ENCODE assay signal across 26 cellular contexts in genomic region chr2:100234141-100234540, GRCh38.
DNase-seq lines count a peak whose midpoint lies in the region; TF ChIP-seq lines count a peak whose summit lies in the region.
"Had no signal": no experiment of that assay in that cellular context is flagged by ENCODE, and none has a peak within 500 bp of the region (broad histone marks: within the 10 kb centered on the region; RNA-seq: fewer than 3 reads in every experiment).

No MANE protein-coding gene starts in this region.

- TF ChIP-seq CTCF in AG04449 (IDR thresholded peaks at IDR 0.05; ENCODE audit: insufficient read depth, low read length, missing control alignments) (no peak), fibroblast of pulmonary artery (IDR thresholded peaks at IDR 0.05; ENCODE audit: low read length, missing control alignments) (no peak)

- no peaks in the 10 kb centered on the region for H3K36me3 ChIP-seq in SJSA1
- H3K36me3 ChIP-seq: esophagus muscularis mucosa, upper lobe of left lung had no signal

- H3K27me3 ChIP-seq in SJSA1 (replicated peaks) = no peaks in the 10 kb centered on the region
- H3K27me3 ChIP-seq: esophagus muscularis mucosa, upper lobe of left lung had no signal

- peaks cover 2% of the 10 kb centered on the region; the same call in 1 of the 2 replicates for H3K9me3 ChIP-seq in SJSA1 (replicated peaks)
- H3K9me3 ChIP-seq: esophagus muscularis mucosa, upper lobe of left lung had no signal

- peak; percentile 41 for DNase-seq in AG04449 (ENCODE audit: low read depth, low spot score)
- DNase-seq in GM03348 (ENCODE audit: low spot score) = peak; percentile 51
- peak in 1 of 2 experiments; percentile 39 for DNase-seq in SJSA1 (ENCODE audit: low read depth in 1 of 2, low spot score in 2 of 2)
- peak; percentile 13 for DNase-seq in fibroblast of pulmonary artery (ENCODE audit: low read depth)
- no peak for DNase-seq in activated effector memory CD4-positive, alpha-beta T cell treated with anti-CD3 and anti-CD28 coated beads, Interleukin-2, amount 50 U/mL, for 16 hours
- DNase-seq in stimulated activated CD4-positive, alpha-beta T cell treated with anti-CD3 and anti-CD28 coated beads, Interleukin-2, amount 100 ng/mL, for 24 hours = no peak
- no peak for DNase-seq in COLO829 (ENCODE audit: low spot score)
- no peak for DNase-seq in GOT3 (lab: John Stamatoyannopoulos, UW)
- DNase-seq: activated CD4-positive, alpha-beta memory T cell treated with anti-CD3 and anti-CD28 coated beads, Interleukin-2, amount 10 ng/mL, durations not matched to agents 7 days and 5 days; activated CD4-positive, CD25-positive, alpha-beta regulatory T cell treated with anti-CD3 and anti-CD28 coated beads, Interleukin-2, amount 50 U/mL, for 72 hours; activated gamma-delta T cell; activated T-cell treated with anti-CD3 and anti-CD28 coated beads for 4 hours; cortex of kidney; endodermal cell; hypothalamus; islet precursor cell; KBM-7; MV-4-11; NCI-H146; NCI-H510A; posterior cingulate gyrus; stimulated activated CD8-positive, alpha-beta memory T cell treated with anti-CD3 and anti-CD28 coated beads, Interleukin-4, amount 100 ng/mL, for 48 hours; T-cell; upper lobe of left lung had no signal

- POLR2A ChIA-PET in AG04449 (lab: Yijun Ruan, JAX) = no interaction called here

- peak overlapping the region; percentile 8 for H3K27ac ChIP-seq in SJSA1
- H3K27ac ChIP-seq: 22Rv1, esophagus muscularis mucosa, upper lobe of left lung had no signal

- H3K4me3 ChIP-seq in AG04449 (ENCODE audit: low read depth, low read length) (no peak overlapping the region), SJSA1 (no peak overlapping the region), fibroblast of pulmonary artery (replicated peaks; ENCODE audit: low read depth, low read length) (no peak overlapping the region)
- H3K4me3 ChIP-seq: esophagus muscularis mucosa, upper lobe of left lung had no signal

- H3K4me1 ChIP-seq in SJSA1 (replicated peaks) = peaks cover 22% of the 10 kb centered on the region
- H3K4me1 ChIP-seq: esophagus muscularis mucosa, upper lobe of left lung had no signal

- CTCF ChIA-PET in AG04449 (lab: Yijun Ruan, JAX) = no interaction called here

Comparison
In these comparisons a context has a peak if more than half of its experiments do, and no peak if none do; other contexts are left out.
1. DNase-seq: peak in AG04449 (single experiment), GM03348 (single experiment) and fibroblast of pulmonary artery (single experiment); none in activated effector memory CD4-positive, alpha-beta T cell treated with anti-CD3 and anti-CD28 coated beads, Interleukin-2, amount 50 U/mL, for 16 hours (single experiment), stimulated activated CD4-positive, alpha-beta T cell treated with anti-CD3 and anti-CD28 coated beads, Interleukin-2, amount 100 ng/mL, for 24 hours (0 of 2), COLO829 (single experiment) and GOT3 (single experiment).